Comparison of ENCODE assay signal across 23 cellular contexts in the genomic region with DNA sequence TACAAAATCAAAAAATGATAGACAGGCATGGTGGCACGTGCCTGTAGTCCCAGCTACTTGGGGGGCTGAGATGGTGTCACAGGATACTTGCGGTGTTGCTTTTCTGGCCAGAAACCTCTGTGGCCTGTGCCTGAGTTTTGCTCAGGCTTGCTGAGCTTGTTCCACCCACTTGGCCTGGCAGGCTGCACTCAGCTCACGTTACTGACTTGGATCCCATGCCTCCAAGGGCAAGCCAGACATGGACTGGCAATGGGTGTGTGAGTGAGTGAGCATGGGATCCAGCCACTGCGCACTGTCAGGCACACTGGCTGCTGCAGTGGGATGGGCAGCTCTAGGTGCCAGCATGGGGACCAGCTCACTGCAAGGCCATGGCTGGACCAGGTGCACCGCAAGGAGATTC.
DNase-seq lines count a peak whose midpoint lies in the region; ATAC-seq, FAIRE-seq and TF ChIP-seq lines count a peak whose summit lies in the region.
"Had no signal": no experiment of that assay in that cellular context is flagged by ENCODE, and none has a peak within 500 bp of the region (broad histone marks: within the 10 kb centered on the region; RNA-seq: fewer than 3 reads in every experiment).

No MANE protein-coding gene starts in this region.

- H3K4me3 Mint-ChIP-seq in neural progenitor cell, result no peak overlapping the region
- H3K4me3 Mint-ChIP-seq: CD4-positive, alpha-beta memory T cell had no signal

- H3K27ac ChIP-seq in left ventricle myocardium inferior (replicated peaks) (no peak overlapping the region), neural progenitor cell (no peak overlapping the region), foreskin keratinocyte (no peak overlapping the region)
- H3K27ac ChIP-seq: A549, GM23248, PC-9, RWPE1, SJCRH30 had no signal

- H3K4me1 ChIP-seq in left ventricle myocardium inferior (peaks cover 20% of the 10 kb centered on the region), neural progenitor cell (peaks cover 10% of the 10 kb centered on the region), foreskin keratinocyte (no peaks in the 10 kb centered on the region)

- ATAC-seq in Right ventricle myocardium inferior (peak; percentile 15), GM21723 (IDR thresholded peaks at IDR 0.05; ENCODE audit: unreplicated experiment) (no peak), foreskin keratinocyte (no peak)
- ATAC-seq: A549, GM12878, HCT116 had no signal

- no peaks in the 10 kb centered on the region for H4K20me1 ChIP-seq in neural progenitor cell (ENCODE audit: low read depth)

- H3K4me1 Mint-ChIP-seq in neural progenitor cell, result peaks cover 32% of the 10 kb centered on the region

- intact Hi-C loops in Right ventricle myocardium inferior (cut with DNase I) (loop anchor here (10.0 kb wide), 1 partner anchor 379 kb away; no protein-coding TSS in a partner anchor), left ventricle myocardium inferior (cut with micrococcal nuclease) (no loop called here)

- H3K27me3 ChIP-seq in left ventricle myocardium inferior (ENCODE audit: low read depth), result no peaks in the 10 kb centered on the region
- no peaks in the 10 kb centered on the region for H3K27me3 ChIP-seq in MG63
- no peaks in the 10 kb centered on the region for H3K27me3 ChIP-seq in neural progenitor cell
- H3K27me3 ChIP-seq in foreskin keratinocyte, result peaks cover 12% of the 10 kb centered on the region

- H3K36me3 Mint-ChIP-seq in neural progenitor cell, result no peaks in the 10 kb centered on the region
- H3K36me3 Mint-ChIP-seq: CD4-positive, alpha-beta memory T cell had no signal

- H3K79me2 ChIP-seq in neural progenitor cell (ENCODE audit: low read depth), result no peaks in the 10 kb centered on the region

- H3F3A ChIP-seq in neural progenitor cell (ENCODE audit: low read depth), result peaks cover 7% of the 10 kb centered on the region

- FAIRE-seq in urothelium cell line (lab: Jason Lieb, UNC), result peak; percentile 20
- FAIRE-seq: A549, GM12878, GM19239 had no signal

- DNase-seq in Right ventricle myocardium inferior (ENCODE audit: missing footprints), result no peak
- DNase-seq in left ventricle myocardium inferior, result no peak
- peak; percentile 12 for DNase-seq in MG63
- DNase-seq in neural progenitor cell (ENCODE audit: low spot score), result no peak
- no peak for DNase-seq in urothelium cell line (ENCODE audit: low spot score)
- DNase-seq in foreskin keratinocyte, result no peak
- DNase-seq: CD4-positive, alpha-beta memory T cell; DMS153; GM23248; KG1; NCI-H1417; NCI-H187; NCI-H2107; NCI-H226; NCI-H524; SJCRH30 had no signal

- peak overlapping the region; percentile 42 for H2AFZ ChIP-seq in neural progenitor cell (replicated peaks)
- H2AFZ ChIP-seq: GM23248, PC-9 had no signal

- H3K27ac Mint-ChIP-seq in neural progenitor cell, result no peak overlapping the region

- H3K4me3 ChIP-seq in left ventricle myocardium inferior (no peak overlapping the region), MG63 (no peak overlapping the region), neural progenitor cell (no peak overlapping the region)
- H3K4me3 ChIP-seq: A549, GM12878, GM23248, PC-9, SJCRH30 had no signal

- H3K36me3 ChIP-seq in left ventricle myocardium inferior (no peaks in the 10 kb centered on the region), MG63 (no peaks in the 10 kb centered on the region), neural progenitor cell (no peaks in the 10 kb centered on the region)
- H3K36me3 ChIP-seq: SJCRH30 had no signal

- TF ChIP-seq CTCF in left ventricle myocardium inferior (IDR thresholded peaks at IDR 0.05; ENCODE audit: borderline replicate concordance), result no peak
- no peak for TF ChIP-seq CTCF in neural progenitor cell (IDR thresholded peaks at IDR 0.05)
- no peak for TF ChIP-seq CTCF in foreskin keratinocyte (conservative IDR thresholded peaks at IDR 0.05)

- peaks cover 7% of the 10 kb centered on the region for H3K27me3 Mint-ChIP-seq in neural progenitor cell (ENCODE audit: insufficient read depth, low read depth)
- H3K27me3 Mint-ChIP-seq: CD4-positive, alpha-beta memory T cell had no signal

- no peaks in the 10 kb centered on the region for H3K9me3 Mint-ChIP-seq in neural progenitor cell
- H3K9me3 Mint-ChIP-seq: CD4-positive, alpha-beta memory T cell had no signal

- H3K4me2 ChIP-seq in neural progenitor cell, result no peak overlapping the region
- H3K4me2 ChIP-seq: A549, PC-9 had no signal

- H3K9ac ChIP-seq in neural progenitor cell, result no peak overlapping the region
- H3K9ac ChIP-seq: GM23248 had no signal

- H3K9me3 ChIP-seq in left ventricle myocardium inferior (replicated peaks) (no peaks in the 10 kb centered on the region), MG63 (no peaks in the 10 kb centered on the region), neural progenitor cell (ENCODE audit: low read depth) (no peaks in the 10 kb centered on the region)
- H3K9me3 ChIP-seq: A549, SJCRH30 had no signal
